Comparison of ENCODE assay signal across 13 cellular contexts in the genomic region with DNA sequence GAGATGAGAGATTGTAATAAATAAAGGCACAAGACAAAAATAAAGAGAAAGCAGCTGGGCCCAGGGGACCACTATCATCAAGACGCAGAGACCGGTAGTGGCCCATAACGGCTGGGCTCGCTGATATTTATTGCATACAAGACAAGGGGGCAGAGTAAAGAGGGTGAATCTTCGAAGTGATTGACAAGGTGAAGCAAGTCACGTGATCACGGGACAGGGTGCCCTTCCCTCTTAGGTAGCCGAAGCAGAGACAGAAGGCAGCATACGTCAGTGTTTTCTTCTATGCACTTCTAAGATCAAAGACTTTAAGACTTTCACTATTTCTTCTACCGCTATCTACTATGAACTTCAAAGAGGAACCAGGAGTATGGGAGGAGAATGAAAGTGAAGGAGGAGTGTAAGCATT. TPM values are rescaled to one million over a fixed set of nuclear protein-coding genes. Genes with fewer than 3 reads are reported as not detected.
DNase-seq lines count a peak whose midpoint lies in the region; ATAC-seq and TF ChIP-seq lines count a peak whose summit lies in the region.
"Had no signal": no experiment of that assay in that cellular context is flagged by ENCODE, and none has a peak within 500 bp of the region (broad histone marks: within the 10 kb centered on the region; RNA-seq: fewer than 3 reads in every experiment).

No MANE protein-coding gene starts in this region.

- no peaks in the 10 kb centered on the region for H3K9me3 Mint-ChIP-seq in activated naive CD4-positive, alpha-beta T cell treated with anti-CD3 and anti-CD28 coated beads, Interleukin-2, amount 50 U/mL, for 24 hours
- no peaks in the 10 kb centered on the region for H3K9me3 Mint-ChIP-seq in nephron progenitor cell

- peaks cover 43% of the 10 kb centered on the region for H3F3A ChIP-seq in GM23248 (ENCODE audit: insufficient read depth)

- no peaks in the 10 kb centered on the region for H3K9me2 ChIP-seq in GM23248 (ENCODE audit: insufficient read depth)

- H3K9ac ChIP-seq in GM23248, result no peak overlapping the region

- H3K36me3 Mint-ChIP-seq in activated naive CD4-positive, alpha-beta T cell treated with anti-CD3 and anti-CD28 coated beads, Interleukin-2, amount 50 U/mL, for 24 hours, result peaks cover 21% of the 10 kb centered on the region
- peaks cover 44% of the 10 kb centered on the region for H3K36me3 Mint-ChIP-seq in nephron progenitor cell (ENCODE audit: low read depth)

- no TSS peak for BruUV-seq in Panc1 (replicated peaks; lab: Mats Ljungman, UMichigan)

- H3K4me3 Mint-ChIP-seq in activated naive CD4-positive, alpha-beta T cell treated with anti-CD3 and anti-CD28 coated beads, Interleukin-2, amount 50 U/mL, for 24 hours, result peak overlapping the region; percentile 53
- H3K4me3 Mint-ChIP-seq in nephron progenitor cell, result peak overlapping the region; percentile 4

- no peak for ATAC-seq in Panc1

- H2AFZ ChIP-seq in GM23248, result no peak overlapping the region

- H3K27ac ChIP-seq in GM23248 (no peak overlapping the region), Panc1 (ENCODE audit: low read length) (peak overlapping the region; percentile 10; the same call in 1 of the 2 replicates)
- H3K27ac ChIP-seq: skin epidermis had no signal

- H3K27me3 Mint-ChIP-seq in activated naive CD4-positive, alpha-beta T cell treated with anti-CD3 and anti-CD28 coated beads, Interleukin-2, amount 50 U/mL, for 24 hours, result no peaks in the 10 kb centered on the region
- H3K27me3 Mint-ChIP-seq in nephron progenitor cell (ENCODE audit: low read depth, poor library complexity), result peaks cover 5% of the 10 kb centered on the region

- CTCF ChIA-PET in Panc1 (lab: Charles Lee), result no interaction called here

- in situ Hi-C loops in GM23248 (cut with MboI), result no loop called here
- in situ Hi-C loops in Panc1 (cut with HindIII; ENCODE audit: low pct_unique_long_range_greater_than_20kb, low sequenced_read_pairs), result no loop called here

- H3K4me3 ChIP-seq in GM23248 (no peak overlapping the region), Panc1 (ENCODE audit: low read depth in 2 of 2, low read length in 2 of 2) (no peak overlapping the region)
- H3K4me3 ChIP-seq: skin epidermis had no signal

- H3K79me2 ChIP-seq in GM23248 (ENCODE audit: insufficient read depth), result peaks cover 25% of the 10 kb centered on the region; the same call in 1 of the 2 replicates

- intact Hi-C loops in Panc1 (cut with micrococcal nuclease; ENCODE audit: unreplicated experiment), result no loop called here

- H3K9me3 ChIP-seq in GM23248 (ENCODE audit: low read depth) (no peaks in the 10 kb centered on the region), Panc1 (ENCODE audit: control insufficient read depth, insufficient read depth, low read depth, low read length) (no peaks in the 10 kb centered on the region)

- DNase-seq in GM23248 (peak; percentile 36), Panc1 (ENCODE audit: low read depth, low spot score) (no peak), nephron progenitor cell (no peak), 8988T (no peak), COR-L47 (lab: John Stamatoyannopoulos, UW) (no peak), mucosa of gallbladder (ENCODE audit: low spot score) (no peak)
- DNase-seq: activated gamma-delta T cell treated with Interleukin-2 at 50 U/mL for 16 hours, hippocampal formation had no signal

- peaks cover 8% of the 10 kb centered on the region; the same call in 1 of the 2 replicates for H3K4me1 ChIP-seq in GM23248 (ENCODE audit: insufficient read depth)
- peaks cover 46% of the 10 kb centered on the region for H3K4me1 ChIP-seq in Panc1 (ENCODE audit: control insufficient read depth, insufficient read depth, low read length)

- H3K27me3 ChIP-seq in GM23248 (replicated peaks; ENCODE audit: insufficient read depth), result peaks cover 12% of the 10 kb centered on the region; the same call in 1 of the 2 replicates
- H3K27me3 ChIP-seq in Panc1 (ENCODE audit: control insufficient read depth, insufficient read depth, low read length), result no peaks in the 10 kb centered on the region

- H4K20me1 ChIP-seq in GM23248 (ENCODE audit: insufficient read depth), result 0 out of 2 replicates have a peak, but pooled peaks cover 7% of the 10 kb centered on the region

- TF ChIP-seq CTCF in Panc1 (IDR thresholded peaks at IDR 0.05), result no peak
- no peak for TF ChIP-seq CTCF in nephron progenitor cell (IDR thresholded peaks at IDR 0.05)

- WGBS in GM23248 (ENCODE audit: low coverage in 1 of 2, low lambda C conversion rate in 2 of 2, missing lambda C conversion rate in 2 of 2), 2 experiments, result 40 to 42% methylated on average over 10 of the region's 10 CpGs

- peaks cover 21% of the 10 kb centered on the region for H3K36me3 ChIP-seq in GM23248 (ENCODE audit: low read depth)
- H3K36me3 ChIP-seq in Panc1 (ENCODE audit: control insufficient read depth, insufficient read depth, low read length), result 0 out of 2 replicates have a peak, but pooled peaks cover 6% of the 10 kb centered on the region

- no peak overlapping the region for H3K4me2 ChIP-seq in GM23248 (ENCODE audit: unreplicated experiment)

- peak overlapping the region; percentile 31 for H3K27ac Mint-ChIP-seq in activated naive CD4-positive, alpha-beta T cell treated with anti-CD3 and anti-CD28 coated beads, Interleukin-2, amount 50 U/mL, for 24 hours
- peak overlapping the region; percentile 44 for H3K27ac Mint-ChIP-seq in nephron progenitor cell

- peaks cover 58% of the 10 kb centered on the region for H3K4me1 Mint-ChIP-seq in activated naive CD4-positive, alpha-beta T cell treated with anti-CD3 and anti-CD28 coated beads, Interleukin-2, amount 50 U/mL, for 24 hours
- H3K4me1 Mint-ChIP-seq in nephron progenitor cell, result peaks cover 52% of the 10 kb centered on the region

- POLR2A ChIA-PET in Panc1 (lab: Charles Lee), result interaction anchor here (0.6 to 3.0 kb wide), 2 partner anchors 9 to 24 kb away, joined by 4 to 16 read pairs; a partner anchor contains a TSS

RNA-seq across cellular contexts. Expression of a gene that starts 4.6 kb away (rescaled TPM):
- not detected in 2 replicates for total RNA-seq in GM23248 (2014; rRNA removed; shearing (Covaris generic))
- polyA plus RNA-seq in GM23248 (2016; fragmentation: Nextera tagmentation; extraction: Ambion mirVana), result not detected in 2 replicates
- 2.5 TPM for total RNA-seq in Panc1 (2021; ENCODE audit: unreplicated experiment)
- polyA plus RNA-seq in Panc1 (2012; ENCODE audit: insufficient read length), result 4.2 TPM
- 0.09 TPM for total RNA-seq in mucosa of gallbladder
- total RNA-seq: LHCN-M2 had no signal

RNA-seq across cellular contexts. Expression of a gene that starts 9.7 kb away (rescaled TPM):
- total RNA-seq in GM23248 (2014; rRNA removed; shearing (Covaris generic)), result 74.8 and 85.9 TPM in 2 replicates
- polyA plus RNA-seq in GM23248 (2016; fragmentation: Nextera tagmentation; extraction: Ambion mirVana), result 222 and 226 TPM in 2 replicates
- 469 TPM for total RNA-seq in Panc1 (2021; ENCODE audit: unreplicated experiment)
- 387 TPM for polyA plus RNA-seq in Panc1 (2012; ENCODE audit: insufficient read length)
- total RNA-seq in mucosa of gallbladder, result 125 TPM

RNA-seq across cellular contexts. Expression of a gene that starts 31.7 kb away (rescaled TPM):
- total RNA-seq in GM23248 (2014; rRNA removed; shearing (Covaris generic)), result not detected in 2 replicates
- polyA plus RNA-seq in GM23248 (2016; fragmentation: Nextera tagmentation; extraction: Ambion mirVana), result not detected in 2 replicates
- 7.7 TPM for total RNA-seq in Panc1 (2021; ENCODE audit: unreplicated experiment)
- polyA plus RNA-seq in Panc1 (2012; ENCODE audit: insufficient read length), result 50.5 TPM
- not detected for total RNA-seq in mucosa of gallbladder
- total RNA-seq: mononuclear cell, NCI-H460 had no signal

RNA-seq across cellular contexts. Expression of a gene that starts 53.2 kb away (rescaled TPM):
- not detected in 2 replicates for total RNA-seq in GM23248 (2014; rRNA removed; shearing (Covaris generic))
- not detected in 2 replicates for polyA plus RNA-seq in GM23248 (2016; fragmentation: Nextera tagmentation; extraction: Ambion mirVana)
- 0.05 TPM for total RNA-seq in Panc1 (2021; ENCODE audit: unreplicated experiment)
- polyA plus RNA-seq in Panc1 (2012; ENCODE audit: insufficient read length), result not detected
- 0.20 TPM for total RNA-seq in mucosa of gallbladder
- total RNA-seq: LHCN-M2, NCI-H460 had no signal
